ENCODE assay signal across 10 cellular contexts in the genomic region with DNA sequence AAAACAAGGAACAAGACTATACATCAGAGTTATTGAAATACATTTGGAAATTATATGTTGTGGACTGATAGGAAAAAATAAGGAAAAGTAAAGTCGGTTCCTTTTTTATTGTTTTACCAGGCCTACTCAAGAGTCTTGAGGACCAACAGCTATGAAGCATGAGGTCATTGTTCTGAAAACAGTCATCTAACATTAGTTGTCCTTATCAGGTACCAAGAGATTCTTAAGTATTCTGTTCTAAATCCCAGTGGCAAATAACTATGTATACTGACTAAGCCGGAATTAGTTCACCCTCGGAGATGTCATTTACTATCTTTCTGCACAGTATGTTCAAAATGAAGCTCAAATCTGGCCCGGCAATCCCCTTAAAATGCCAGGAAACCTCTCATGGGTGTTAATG. TPM values are rescaled to one million over a fixed set of nuclear protein-coding genes. Genes with fewer than 3 reads are reported as not detected.
DNase-seq lines count a peak whose midpoint lies in the region; ATAC-seq, FAIRE-seq and TF ChIP-seq lines count a peak whose summit lies in the region.
"Had no signal": no experiment of that assay in that cellular context is flagged by ENCODE, and none has a peak within 500 bp of the region (broad histone marks: within the 10 kb centered on the region; RNA-seq: fewer than 3 reads in every experiment).

No MANE protein-coding gene starts in this region.

- H3K27me3 Mint-ChIP-seq in nephron (ENCODE audit: low read depth): peaks cover 22% of the 10 kb centered on the region
- no peaks in the 10 kb centered on the region for H3K27me3 Mint-ChIP-seq in T-helper 2 cell treated with Interferon-gamma antibody and Interleukin-4, amounts not matched to agents 5 μg/mL and 100 μg/mL, for 36 hours (ENCODE audit: low read depth)

- peak in 3 of 8 donors; percentile 25 to 63 (median 43) for ATAC-seq in heart right ventricle
- ATAC-seq in HG02678 (IDR thresholded peaks at IDR 0.05; ENCODE audit: unreplicated experiment): no peak

- peak overlapping the region; percentile 54 to 94 (median 87) for H3K27ac ChIP-seq in heart right ventricle

- no peak for DNase-seq in heart right ventricle
- DNase-seq in cardiac septum (ENCODE audit: low spot score): no peak
- peak; percentile 60 for DNase-seq in fibroblast of the aortic adventitia (ENCODE audit: low read depth)
- DNase-seq in urothelium cell line (ENCODE audit: low spot score): peak; percentile 9
- DNase-seq in T-helper 2 cell treated with Interferon-gamma antibody and Interleukin-4, amounts not matched to agents 5 μg/mL and 100 μg/mL, for 36 hours (ENCODE audit: low spot score): no peak
- DNase-seq in midbrain (lab: John Stamatoyannopoulos, UW): no peak
- DNase-seq: ACHN, SHP77 treated with DMSO at 0.1 percent for 48 hours had no signal

- no peaks in the 10 kb centered on the region for H3K9me3 Mint-ChIP-seq in nephron
- H3K9me3 Mint-ChIP-seq in T-helper 2 cell treated with Interferon-gamma antibody and Interleukin-4, amounts not matched to agents 5 μg/mL and 100 μg/mL, for 36 hours: peaks cover 6% of the 10 kb centered on the region

- H3K4me3 ChIP-seq in heart right ventricle (peak overlapping the region in 9 of 10 donors; percentile 32 to 65 (median 56)), fibroblast of the aortic adventitia (ENCODE audit: low read depth, low read length) (peak overlapping the region; percentile 71)

- peak overlapping the region in 1 of 3 experiments; percentile 5 for H3K27ac Mint-ChIP-seq in nephron
- no peak overlapping the region for H3K27ac Mint-ChIP-seq in T-helper 2 cell treated with Interferon-gamma antibody and Interleukin-4, amounts not matched to agents 5 μg/mL and 100 μg/mL, for 36 hours

- H3K4me3 Mint-ChIP-seq in nephron: peak overlapping the region; percentile 66 to 83 (median 80)
- no peak overlapping the region for H3K4me3 Mint-ChIP-seq in T-helper 2 cell treated with Interferon-gamma antibody and Interleukin-4, amounts not matched to agents 5 μg/mL and 100 μg/mL, for 36 hours

- no peaks in the 10 kb centered on the region for H3K4me1 Mint-ChIP-seq in nephron
- no peaks in the 10 kb centered on the region for H3K4me1 Mint-ChIP-seq in T-helper 2 cell treated with Interferon-gamma antibody and Interleukin-4, amounts not matched to agents 5 μg/mL and 100 μg/mL, for 36 hours (ENCODE audit: low read depth)

- WGBS in heart right ventricle, 2 donors: 36 to 43% methylated on average over 4 of the region's 4 CpGs

- peaks cover 0 to 12% (median 8%) of the 10 kb centered on the region in 7 donors for H3K27me3 ChIP-seq in heart right ventricle

- intact Hi-C loops in heart right ventricle (cut with DNase I) (loop anchor here in 1 of 10 donors (5.0 kb wide), 2 partner anchors 71 to 186 kb away; no protein-coding TSS in a partner anchor), cardiac septum (cut with DNase I) (loop anchor here (5.0 kb wide), 2 partner anchors 76 to 186 kb away; no protein-coding TSS in a partner anchor)

- H3K4me1 ChIP-seq in heart right ventricle: peaks cover 0 to 9% (median 0%) of the 10 kb centered on the region in 9 donors

- H3K36me3 ChIP-seq in heart right ventricle: no peaks in the 10 kb centered on the region

- TF ChIP-seq CTCF in heart right ventricle (IDR thresholded peaks at IDR 0.05) (no peak), fibroblast of the aortic adventitia (IDR thresholded peaks at IDR 0.05; ENCODE audit: insufficient read depth, low read length) (no peak), nephron (IDR thresholded peaks at IDR 0.05; ENCODE audit: unreplicated experiment in 3 of 3) (no peak)

- H3K36me3 Mint-ChIP-seq in nephron (ENCODE audit: low read depth): no peaks in the 10 kb centered on the region
- no peaks in the 10 kb centered on the region for H3K36me3 Mint-ChIP-seq in T-helper 2 cell treated with Interferon-gamma antibody and Interleukin-4, amounts not matched to agents 5 μg/mL and 100 μg/mL, for 36 hours (ENCODE audit: low read depth)

- no peak for FAIRE-seq in urothelium cell line (lab: Jason Lieb, UNC)

- no peaks in the 10 kb centered on the region for H3K9me3 ChIP-seq in heart right ventricle

RNA-seq across cellular contexts. Expression of a gene that starts 0.6 kb away (rescaled TPM):
- total RNA-seq in heart right ventricle: 10 to 100 TPM; 10.7 to 33.9 (median 17.2) TPM
- 10 to 100 TPM; 12.2 to 24.1 TPM for polyA plus RNA-seq in heart right ventricle
- 23.5 TPM for total RNA-seq in cardiac septum
- 12.3 and 139 TPM in 2 replicates for total RNA-seq in fibroblast of the aortic adventitia (ENCODE audit: low replicate concordance)

Comparison
In these comparisons a context has a peak if more than half of its experiments do, and no peak if none do; other contexts are left out.
1. DNase-seq: peak in fibroblast of the aortic adventitia (single experiment) and urothelium cell line (single experiment); none in heart right ventricle (0 of 2), cardiac septum (single experiment), T-helper 2 cell treated with Interferon-gamma antibody and Interleukin-4, amounts not matched to agents 5 μg/mL and 100 μg/mL, for 36 hours (single experiment) and midbrain (single experiment).